Comparison of ENCODE assay signal across 11 cellular contexts in the genomic region with DNA sequence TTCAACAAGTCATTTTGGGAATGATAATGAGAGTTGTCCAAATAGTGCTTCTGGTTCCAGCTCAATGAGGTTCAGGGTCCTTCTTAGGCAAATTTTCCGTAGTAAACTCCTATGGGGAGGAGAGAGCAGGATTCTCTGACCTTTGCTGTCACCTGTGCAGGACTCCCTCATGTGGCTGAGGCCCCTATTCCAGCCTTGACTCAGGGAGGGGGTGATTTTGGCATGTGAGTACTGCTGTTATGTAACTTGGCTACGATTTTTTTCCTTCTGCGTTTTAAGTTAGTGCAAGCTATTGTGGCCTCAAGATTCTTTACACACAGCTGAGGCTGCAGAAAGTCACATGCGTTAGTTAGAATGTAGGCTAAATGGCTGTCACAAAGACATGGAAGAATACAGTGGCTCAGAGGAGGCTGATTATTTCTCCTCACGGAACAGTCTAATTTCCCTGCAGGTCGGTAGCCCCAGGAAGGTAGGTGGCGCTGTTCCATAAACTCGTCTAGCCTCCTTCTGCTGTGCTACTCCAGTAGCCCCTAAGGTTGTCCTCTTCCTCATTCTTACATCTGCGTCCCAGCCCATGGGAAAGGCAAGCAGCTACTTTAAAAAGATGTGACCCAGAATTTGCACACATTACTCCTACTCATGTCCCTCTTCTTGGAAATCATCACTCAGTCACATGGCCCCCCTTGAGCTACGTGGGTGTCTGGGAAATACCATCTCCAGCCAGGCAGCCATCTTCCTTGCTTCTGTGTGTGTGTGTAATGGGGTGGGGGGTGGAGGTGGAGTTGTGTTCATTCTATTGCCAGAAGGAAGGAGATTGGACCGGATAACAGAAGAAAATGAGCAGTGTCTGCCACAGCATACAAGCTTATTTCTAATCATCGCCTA.
A peak's percentile ranks its signal among the peaks of the same experiment; 100 is the strongest.
DNase-seq lines count a peak whose midpoint lies in the region; ATAC-seq and TF ChIP-seq lines count a peak whose summit lies in the region.
"Had no signal": no experiment of that assay in that cellular context is flagged by ENCODE, and none has a peak within 500 bp of the region (broad histone marks: within the 10 kb centered on the region; RNA-seq: fewer than 3 reads in every experiment).

No MANE protein-coding gene starts in this region.

- 60 to 66% methylated on average over 12 of the region's 12 CpGs for WGBS in thyroid gland, 2 donors

- H3K4me3 ChIP-seq in fibroblast of villous mesenchyme (ENCODE audit: low read depth, low read length) (no peak overlapping the region), thyroid gland (replicated peaks in 1 of 3) (no peak overlapping the region), coronary artery (no peak overlapping the region)
- H3K4me3 ChIP-seq: tibial artery had no signal

- peaks cover 0 to 2% of the 10 kb centered on the region in 2 donors for H3K4me1 ChIP-seq in thyroid gland

- no peak overlapping the region for H3K27ac Mint-ChIP-seq in activated CD4-positive, alpha-beta T cell treated with anti-CD3 and anti-CD28 coated beads for 36 hours

- H3K9me3 ChIP-seq in thyroid gland: no peaks in the 10 kb centered on the region
- H3K9me3 ChIP-seq: tibial artery had no signal

- no peaks in the 10 kb centered on the region for H3K36me3 ChIP-seq in thyroid gland
- H3K36me3 ChIP-seq: tibial artery had no signal

- no peaks in the 10 kb centered on the region for H3K9me3 Mint-ChIP-seq in activated CD4-positive, alpha-beta T cell treated with anti-CD3 and anti-CD28 coated beads for 36 hours (ENCODE audit: low read depth)

- no peaks in the 10 kb centered on the region for H3K36me3 Mint-ChIP-seq in activated CD4-positive, alpha-beta T cell treated with anti-CD3 and anti-CD28 coated beads for 36 hours (ENCODE audit: low read depth)

- DNase-seq in activated CD4-positive, alpha-beta T cell treated with anti-CD3 and anti-CD28 coated beads for 36 hours: peak; percentile 49
- no peak for DNase-seq in activated CD4-positive, alpha-beta T cell treated with anti-CD3 and anti-CD28 coated beads, Interleukin-2, amount 50 U/mL, for 4 hours
- DNase-seq in NCI-H748 (lab: John Stamatoyannopoulos, UW; ENCODE audit: unreplicated experiment) (peak; percentile 71), fibroblast of villous mesenchyme (ENCODE audit: low read depth) (peak; percentile 50), thyroid gland (peak; percentile 8 to 32), coronary artery (ENCODE audit: low spot score) (no peak), Ammon's horn (ENCODE audit: low spot score) (no peak)
- no peak for DNase-seq in NK-92 treated with Interleukin-12 subunit alpha and Interleukin-12 subunit beta, amount 100 ng/mL, for 24 hours (lab: John Stamatoyannopoulos, UW)
- DNase-seq: AML-193, T-helper 9 cell, tibial artery had no signal

- H3K4me3 Mint-ChIP-seq in activated CD4-positive, alpha-beta T cell treated with anti-CD3 and anti-CD28 coated beads for 36 hours: no peak overlapping the region

- POLR2A ChIA-PET in activated CD4-positive, alpha-beta T cell treated with anti-CD3 and anti-CD28 coated beads for 36 hours (lab: Charles Lee): interaction anchor here (0.8 kb wide), 1 partner anchor 59 kb away, joined by 3 read pairs; no protein-coding TSS in a partner anchor

- H3K27me3 Mint-ChIP-seq in activated CD4-positive, alpha-beta T cell treated with anti-CD3 and anti-CD28 coated beads for 36 hours: no peaks in the 10 kb centered on the region

- no peak for TF ChIP-seq POLR2A in thyroid gland (IDR thresholded peaks at IDR 0.05)

- CTCF ChIA-PET in activated CD4-positive, alpha-beta T cell treated with anti-CD3 and anti-CD28 coated beads for 36 hours (lab: Charles Lee): interaction anchor here (0.8 kb wide), 1 partner anchor 116 kb away, joined by 3 read pairs; no protein-coding TSS in a partner anchor

- ATAC-seq in activated CD4-positive, alpha-beta T cell treated with anti-CD3 and anti-CD28 coated beads for 36 hours: peak; percentile 44

- intact Hi-C loops in activated CD4-positive, alpha-beta T cell treated with anti-CD3 and anti-CD28 coated beads for 36 hours (cut with DNase I, micrococcal nuclease): loop anchor here in 1 of 2 experiments (1.0 kb wide), 1 partner anchor 94 kb away; no protein-coding TSS in a partner anchor
- intact Hi-C loops in thyroid gland (cut with DNase I): no loop called here

- no peaks in the 10 kb centered on the region for H3K4me1 Mint-ChIP-seq in activated CD4-positive, alpha-beta T cell treated with anti-CD3 and anti-CD28 coated beads for 36 hours

- H3K27me3 ChIP-seq in thyroid gland: no peaks in the 10 kb centered on the region
- H3K27me3 ChIP-seq: tibial artery had no signal

- no peak overlapping the region for H3K27ac ChIP-seq in thyroid gland
- H3K27ac ChIP-seq in coronary artery: no peak overlapping the region
- H3K27ac ChIP-seq: tibial artery had no signal

- TF ChIP-seq CTCF in fibroblast of villous mesenchyme (IDR thresholded peaks at IDR 0.05; ENCODE audit: insufficient read depth, low read depth, low read length) (peak; percentile 26), thyroid gland (IDR thresholded peaks at IDR 0.05) (peak in 1 of 6 experiments; percentile 21), coronary artery (IDR thresholded peaks at IDR 0.05) (no peak)

Comparison
In these comparisons a context has a peak if more than half of its experiments do, and no peak if none do; other contexts are left out.
1. DNase-seq: peak in activated CD4-positive, alpha-beta T cell treated with anti-CD3 and anti-CD28 coated beads for 36 hours (single experiment), NCI-H748 (single experiment), fibroblast of villous mesenchyme (single experiment) and thyroid gland (2 of 2); none in activated CD4-positive, alpha-beta T cell treated with anti-CD3 and anti-CD28 coated beads, Interleukin-2, amount 50 U/mL, for 4 hours (0 of 2), coronary artery (single experiment), Ammon's horn (single experiment) and NK-92 treated with Interleukin-12 subunit alpha and Interleukin-12 subunit beta, amount 100 ng/mL, for 24 hours (single experiment).